1 cellular context compared by ENCODE assay signal in genomic region chr13:114107686-114108081, GRCh38.
TF ChIP-seq lines count a peak whose summit lies in the region.

No MANE protein-coding gene starts in this region.

TF ChIP-seq in SK-N-SH, 30 proteins besides CTCF, POLR2A, EP300 and RAD21 (continued from another document):
- TF ChIP-seq REST (IDR thresholded peaks at IDR 0.05; ENCODE audit: low read depth, low read length) (peak; percentile 81), FOXJ3 (CRISPR knock-in tag; IDR thresholded peaks at IDR 0.05) (no peak), TCF12 (IDR thresholded peaks at IDR 0.05) (peak; percentile 70), TEAD4 (IDR thresholded peaks at IDR 0.05; ENCODE audit: borderline replicate concordance, insufficient read depth) (no peak), CHD2 (IDR thresholded peaks at IDR 0.05; ENCODE audit: low read length, partially characterized antibody) (no peak), TAF1 (IDR thresholded peaks at IDR 0.05; ENCODE audit: borderline replicate concordance, low read depth, low read length) (peak; percentile 51; the same call in 1 of the 2 replicates), SIN3A (IDR thresholded peaks at IDR 0.05; ENCODE audit: borderline replicate concordance, low read depth, low read length) (no peak), NRF1 (IDR thresholded peaks at IDR 0.05; ENCODE audit: low read depth, low read length) (no peak), MAX (IDR thresholded peaks at IDR 0.05; ENCODE audit: low read depth) (peak; percentile 72), RCOR1 (IDR thresholded peaks at IDR 0.05; ENCODE audit: low read length) (no peak), RFX5 (IDR thresholded peaks at IDR 0.05; ENCODE audit: low read length) (no peak), USF1 (IDR thresholded peaks at IDR 0.05; ENCODE audit: borderline replicate concordance, low read depth) (no peak), MXI1 (IDR thresholded peaks at IDR 0.05; ENCODE audit: low read depth, low read length) (no peak), FOSL2 (IDR thresholded peaks at IDR 0.05; ENCODE audit: borderline replicate concordance, low read depth) (peak; percentile 83; the same call in 1 of the 2 replicates), FOXM1 (IDR thresholded peaks at IDR 0.05; ENCODE audit: low read depth) (no peak), SMC3 (IDR thresholded peaks at IDR 0.05; ENCODE audit: low read depth, low read length) (no peak), PBX3 (IDR thresholded peaks at IDR 0.05) (peak; percentile 55)
